Comparison of ENCODE assay signal across 9 cellular contexts in genomic region chr10:72661436-72661835, GRCh38.
"Had no signal": no experiment of that assay in that cellular context is flagged by ENCODE, and none has a peak within 500 bp of the region (broad histone marks: within the 10 kb centered on the region; RNA-seq: fewer than 3 reads in every experiment).

No MANE protein-coding gene starts in this region.

- ATAC-seq: HCT116, K562 had no signal

- H3K27ac Mint-ChIP-seq: HFFc6 had no signal

- H3K27ac ChIP-seq: GM23248 had no signal

- H3K9ac ChIP-seq: GM23248 had no signal

- H3K36me3 ChIP-seq: HAP-1 had no signal

- H3K9me3 Mint-ChIP-seq: HFFc6 had no signal

- H3K4me1 ChIP-seq: HAP-1 had no signal

- DNase-seq: GM23248, GOT3, H7, HFFc6, IMR-90 had no signal

- H3K4me3 Mint-ChIP-seq: HFFc6 had no signal

- FAIRE-seq: HTR-8/SVneo, K562 had no signal

- H3K4me3 ChIP-seq: GM23248, HAP-1, K562 had no signal

- H3K9me3 ChIP-seq: HAP-1 had no signal
